Comparison of ENCODE assay signal across 8 cellular contexts in the genomic region with DNA sequence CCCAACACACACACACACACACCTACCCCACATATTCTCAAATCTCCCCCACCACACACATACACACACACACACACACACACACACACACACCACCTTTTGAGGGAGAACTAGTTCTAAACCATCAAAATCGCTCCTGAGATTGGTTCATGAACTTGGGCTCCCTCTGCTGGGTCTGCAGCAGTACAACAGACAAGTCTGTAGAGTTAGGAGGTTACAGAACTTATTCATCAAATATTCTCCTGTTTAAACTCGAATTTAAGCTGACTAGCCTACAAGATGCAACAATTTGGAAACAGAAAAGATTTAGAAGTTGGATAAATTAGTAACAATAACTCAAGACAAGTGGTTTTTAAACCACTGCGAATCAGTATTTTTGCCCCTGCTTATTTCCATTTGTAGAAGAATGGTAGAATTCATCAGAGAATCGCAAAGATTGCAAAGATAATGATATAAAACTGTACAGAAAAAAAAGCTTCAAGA.
A peak's percentile ranks its signal among the peaks of the same experiment; 100 is the strongest.
DNase-seq lines count a peak whose midpoint lies in the region; ATAC-seq and TF ChIP-seq lines count a peak whose summit lies in the region.

No MANE protein-coding gene starts in this region.

- TF ChIP-seq CTCF in CD4-positive, alpha-beta T cell (IDR thresholded peaks at IDR 0.05): peak; percentile 51
- TF ChIP-seq CTCF in gastroesophageal sphincter (IDR thresholded peaks at IDR 0.05): peak; percentile 20 to 58 (median 52)

- peaks cover 6% of the 10 kb centered on the region for H3K27me3 Mint-ChIP-seq in CD4-positive, alpha-beta T cell

- DNase-seq in CD4-positive, alpha-beta T cell: peak in 8 of 10 experiments; percentile 1 to 29 (median 5)
- DNase-seq in NCI-H82 treated with DMSO at 0.1 percent for 48 hours (lab: John Stamatoyannopoulos, UW; ENCODE audit: unreplicated experiment) (peak; percentile 28), activated T-cell treated with anti-CD3 and anti-CD28 coated beads for 24 hours (ENCODE audit: low read depth) (peak; percentile 20), sciatic nerve (ENCODE audit: low spot score) (no peak), GOT3 (lab: John Stamatoyannopoulos, UW) (no peak)

- intact Hi-C loops in CD4-positive, alpha-beta T cell (cut with DNase I, micrococcal nuclease): no loop called here
- intact Hi-C loops in sciatic nerve (cut with DNase I): no loop called here

- H3K36me3 ChIP-seq in gastroesophageal sphincter: no peaks in the 10 kb centered on the region

- POLR2A ChIA-PET in CD4-positive, alpha-beta T cell (lab: Charles Lee): interaction anchor here (0.7 kb wide), 1 partner anchor 13 kb away, joined by 3 read pairs; no protein-coding TSS in a partner anchor

- no peak overlapping the region for H3K27ac Mint-ChIP-seq in CD4-positive, alpha-beta T cell

- no peaks in the 10 kb centered on the region for H3K9me3 ChIP-seq in CD4-positive, alpha-beta T cell (ENCODE audit: control insufficient read depth, low read length)
- H3K9me3 ChIP-seq in gastroesophageal sphincter: no peaks in the 10 kb centered on the region

- no peaks in the 10 kb centered on the region for H3K27me3 ChIP-seq in CD4-positive, alpha-beta T cell (ENCODE audit: control insufficient read depth, insufficient read depth, low read length)
- H3K27me3 ChIP-seq in gastroesophageal sphincter: no peaks in the 10 kb centered on the region

- H3K4me3 Mint-ChIP-seq in CD4-positive, alpha-beta T cell: no peak overlapping the region

- no peak overlapping the region for H3K27ac ChIP-seq in CD4-positive, alpha-beta T cell (ENCODE audit: low read depth, low read length)
- H3K27ac ChIP-seq in gastroesophageal sphincter: no peak overlapping the region

- H3K36me3 Mint-ChIP-seq in CD4-positive, alpha-beta T cell (ENCODE audit: low read depth): no peaks in the 10 kb centered on the region

- no peaks in the 10 kb centered on the region for H3K4me1 ChIP-seq in gastroesophageal sphincter

- no peak overlapping the region for H3K4me3 ChIP-seq in gastroesophageal sphincter

- no peak for TF ChIP-seq EP300 in gastroesophageal sphincter (IDR thresholded peaks at IDR 0.05)

- 26 to 31% methylated on average over 4 of the region's 4 CpGs for WGBS in gastroesophageal sphincter (ENCODE audit: low coverage in 1 of 2), 2 donors

- no peaks in the 10 kb centered on the region for H3K9me3 Mint-ChIP-seq in CD4-positive, alpha-beta T cell

- ATAC-seq in CD4-positive, alpha-beta T cell (ENCODE audit: poor library complexity): peak; percentile 71
- ATAC-seq in GM18519 (IDR thresholded peaks at IDR 0.05; ENCODE audit: low FRiP score, unreplicated experiment) (peak; percentile 89), HG03097 (IDR thresholded peaks at IDR 0.05; ENCODE audit: low FRiP score, unreplicated experiment) (peak; percentile 88), gastroesophageal sphincter (no peak), sciatic nerve (peak; percentile 49)

- no peak for TF ChIP-seq POLR2A in gastroesophageal sphincter (IDR thresholded peaks at IDR 0.05)

- no peaks in the 10 kb centered on the region for H3K4me1 Mint-ChIP-seq in CD4-positive, alpha-beta T cell (ENCODE audit: low read depth)

- CTCF ChIA-PET in CD4-positive, alpha-beta T cell (lab: Charles Lee): interaction anchor here (1.1 kb wide), 1 partner anchor 69 kb away, joined by 3 read pairs; a partner anchor contains a TSS

Comparison
In these comparisons a context has a peak if more than half of its experiments do, and no peak if none do; other contexts are left out.
1. DNase-seq: peak in CD4-positive, alpha-beta T cell (8 of 10), NCI-H82 treated with DMSO at 0.1 percent for 48 hours (single experiment) and activated T-cell treated with anti-CD3 and anti-CD28 coated beads for 24 hours (single experiment); none in sciatic nerve (single experiment) and GOT3 (single experiment).